8 cellular contexts compared by ENCODE assay signal in the genomic region with DNA sequence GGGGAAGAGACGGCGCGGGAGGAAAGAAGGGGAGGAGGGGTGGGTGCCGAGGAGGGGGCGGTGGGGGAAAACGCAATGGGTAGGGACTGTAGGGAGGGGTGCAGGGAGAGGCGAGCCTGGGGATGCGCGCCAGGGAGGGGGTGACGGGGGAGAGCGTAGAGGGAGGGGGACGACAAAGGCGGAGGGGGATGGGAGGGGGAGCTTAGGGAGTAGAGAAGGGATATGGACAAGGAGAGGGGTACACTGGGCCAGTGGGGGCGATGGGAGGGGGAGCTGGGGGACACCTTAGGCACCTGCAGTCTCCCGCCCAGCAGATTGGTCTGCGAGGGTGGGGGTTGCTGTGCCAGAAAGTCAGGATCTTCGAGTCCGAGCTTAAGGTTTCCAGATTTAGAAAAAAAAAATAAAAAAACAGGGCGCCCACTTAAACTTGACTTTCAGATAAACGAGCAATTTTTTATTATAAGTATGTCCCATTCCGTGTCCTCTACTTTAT. TPM values are rescaled to one million over a fixed set of nuclear protein-coding genes. Genes with fewer than 3 reads are reported as not detected.
DNase-seq lines count a peak whose midpoint lies in the region; TF ChIP-seq lines count a peak whose summit lies in the region.

No MANE protein-coding gene starts in this region.

- H3K4me1 ChIP-seq in iPS-15b (ENCODE audit: control insufficient read depth, insufficient read depth, low read length) (peaks cover 2% of the 10 kb centered on the region), tibial nerve (peaks cover 0 to 61% (median 31%) of the 10 kb centered on the region in 4 donors)

- no peak for DNase-seq in activated naive CD4-positive, alpha-beta T cell treated with anti-CD3 and anti-CD28 coated beads for 36 hours
- DNase-seq in activated naive CD4-positive, alpha-beta T cell treated with anti-CD3 and anti-CD28 coated beads, Interleukin-2, amount 50 U/mL, for 16 hours = no peak
- no peak for DNase-seq in tibial nerve (ENCODE audit: low spot score in 2 of 2)
- DNase-seq in SIG-M5 (lab: John Stamatoyannopoulos, UW) = no peak
- no peak for DNase-seq in stimulated activated CD4-positive, alpha-beta T cell treated with anti-CD3 and anti-CD28 coated beads, Interleukin-15, amount 100 ng/mL, for 24 hours
- DNase-seq in 8988T = no peak

- TF ChIP-seq EP300 in tibial nerve (IDR thresholded peaks at IDR 0.05) = no peak

- no peaks in the 10 kb centered on the region for H4K20me1 ChIP-seq in SU-DHL-6 (ENCODE audit: low read depth, low read length)

- no peaks in the 10 kb centered on the region for H3K9me3 Mint-ChIP-seq in activated naive CD4-positive, alpha-beta T cell treated with anti-CD3 and anti-CD28 coated beads for 36 hours

- H3K27ac ChIP-seq in SU-DHL-6 (ENCODE audit: low read depth, low read length) = 0 out of 2 replicates have a peak overlapping the region, but pooled peaks have one; percentile 4
- H3K27ac ChIP-seq in tibial nerve = peak overlapping the region in 1 of 4 donors; percentile 81

- peak overlapping the region; percentile 39 for H2AFZ ChIP-seq in SU-DHL-6 (ENCODE audit: low read depth, low read length, severe bottlenecking)

- no peak for TF ChIP-seq CTCF in SU-DHL-6 (IDR thresholded peaks at IDR 0.05; ENCODE audit: insufficient read depth, low read length, poor library complexity, severe bottlenecking)
- no peak for TF ChIP-seq CTCF in tibial nerve (IDR thresholded peaks at IDR 0.05)

- H3K27me3 Mint-ChIP-seq in activated naive CD4-positive, alpha-beta T cell treated with anti-CD3 and anti-CD28 coated beads for 36 hours (ENCODE audit: low read depth) = peaks cover 41% of the 10 kb centered on the region

- H3K9ac ChIP-seq in SU-DHL-6 (ENCODE audit: low read length) (peak overlapping the region; percentile 52; the same call in 1 of the 2 replicates), iPS-15b (ENCODE audit: low read depth, low read length) (no peak overlapping the region)

- H3K4me2 ChIP-seq in SU-DHL-6 (ENCODE audit: low read depth, low read length, poor library complexity, severe bottlenecking) = peak overlapping the region; percentile 74

- H3K27me3 ChIP-seq in SU-DHL-6 (ENCODE audit: low read length) = no peaks in the 10 kb centered on the region
- H3K27me3 ChIP-seq in iPS-15b (ENCODE audit: control insufficient read depth, insufficient read depth, low read length) = peaks cover 19% of the 10 kb centered on the region
- H3K27me3 ChIP-seq in tibial nerve = peaks cover 6 to 50% of the 10 kb centered on the region in 2 donors

- H3K79me2 ChIP-seq in SU-DHL-6 (ENCODE audit: insufficient read depth, low read length) = no peaks in the 10 kb centered on the region

- WGBS in tibial nerve, 2 donors = 0% methylated on average over 15 to 19 of the region's 21 CpGs

- H3F3A ChIP-seq in SU-DHL-6 (ENCODE audit: insufficient read depth) = peaks cover 18% of the 10 kb centered on the region

- no peak for TF ChIP-seq POLR2A in tibial nerve (IDR thresholded peaks at IDR 0.05)

- H3K36me3 ChIP-seq in SU-DHL-6 (ENCODE audit: low read length) (no peaks in the 10 kb centered on the region), iPS-15b (ENCODE audit: control insufficient read depth, insufficient read depth, low read length) (no peaks in the 10 kb centered on the region), tibial nerve (peaks cover 0 to 17% (median 0%) of the 10 kb centered on the region in 3 donors)

- peak overlapping the region; percentile 57 for H3K4me3 ChIP-seq in SU-DHL-6 (ENCODE audit: insufficient read depth, low read length, poor library complexity, severe bottlenecking)
- peak overlapping the region; percentile 74 for H3K4me3 ChIP-seq in iPS-15b (ENCODE audit: low read depth, low read length)
- H3K4me3 ChIP-seq in tibial nerve = peak overlapping the region; percentile 48 to 91 (median 74)

- no peaks in the 10 kb centered on the region for H3K9me2 ChIP-seq in SU-DHL-6 (replicated peaks; ENCODE audit: insufficient read depth, low read length)

- H3K4me1 Mint-ChIP-seq in activated naive CD4-positive, alpha-beta T cell treated with anti-CD3 and anti-CD28 coated beads for 36 hours (ENCODE audit: low read depth) = peaks cover 49% of the 10 kb centered on the region

- CTCF ChIA-PET in activated naive CD4-positive, alpha-beta T cell treated with anti-CD3 and anti-CD28 coated beads for 36 hours (lab: Charles Lee) = interaction anchor here (0.9 to 1.2 kb wide), 3 partner anchors 10 to 49 kb away, joined by 3 to 5 read pairs (median 5); no protein-coding TSS in a partner anchor

- intact Hi-C loops in activated naive CD4-positive, alpha-beta T cell treated with anti-CD3 and anti-CD28 coated beads for 36 hours (cut with micrococcal nuclease) = loop anchor here (2.0 to 5.0 kb wide), 2 partner anchors 204 to 244 kb away; a partner anchor contains a TSS

- H3K36me3 Mint-ChIP-seq in activated naive CD4-positive, alpha-beta T cell treated with anti-CD3 and anti-CD28 coated beads for 36 hours (ENCODE audit: low read depth) = peaks cover 3% of the 10 kb centered on the region

- H3K4me3 Mint-ChIP-seq in activated naive CD4-positive, alpha-beta T cell treated with anti-CD3 and anti-CD28 coated beads for 36 hours = peak overlapping the region; percentile 58

- H3K9me3 ChIP-seq in SU-DHL-6 (ENCODE audit: insufficient read depth, low read length) = no peaks in the 10 kb centered on the region
- no peaks in the 10 kb centered on the region for H3K9me3 ChIP-seq in iPS-15b (ENCODE audit: control insufficient read depth, insufficient read depth, low read length)
- no peaks in the 10 kb centered on the region for H3K9me3 ChIP-seq in tibial nerve

- H3K27ac Mint-ChIP-seq in activated naive CD4-positive, alpha-beta T cell treated with anti-CD3 and anti-CD28 coated beads for 36 hours = no peak overlapping the region

RNA-seq across cellular contexts. Expression of a gene that starts 15.7 kb away (rescaled TPM):
- total RNA-seq in activated naive CD4-positive, alpha-beta T cell treated with anti-CD3 and anti-CD28 coated beads for 36 hours = 100 to 1,000 TPM; 107 to 118 TPM
- total RNA-seq in tibial nerve = 10 to 100 TPM; 29.3 to 69.0 (median 33.9) TPM

RNA-seq across cellular contexts. Expression of a gene that starts 18.4 kb away (rescaled TPM):
- under 1 TPM; 0.21 to 0.30 TPM for total RNA-seq in activated naive CD4-positive, alpha-beta T cell treated with anti-CD3 and anti-CD28 coated beads for 36 hours
- total RNA-seq in tibial nerve = under 1 TPM in 1 of 4 donors, not detected in 3; under 0.01 TPM

RNA-seq across cellular contexts. Expression of a gene that starts 59.5 kb away (rescaled TPM):
- 10 to 100 TPM; 17.7 to 19.0 TPM for total RNA-seq in activated naive CD4-positive, alpha-beta T cell treated with anti-CD3 and anti-CD28 coated beads for 36 hours
- total RNA-seq in tibial nerve = 100 to 1,000 TPM; 127 to 180 (median 177) TPM

Comparison
In these comparisons a context has a peak if more than half of its experiments do, and no peak if none do; other contexts are left out.
1. RNA of a gene that starts 59.5 kb away (total RNA-seq): 127 to 180 TPM in tibial nerve; 17.7 to 19.0 TPM in activated naive CD4-positive, alpha-beta T cell treated with anti-CD3 and anti-CD28 coated beads for 36 hours; every median in the first group is over 4 times any median in the second.
2. Peak in every context shown above with its lines, with median percentiles within 50 percentile points of each other: H3K4me3 ChIP-seq.